2 cellular contexts compared by ENCODE assay signal in genomic region chr4:73259552-73260140, GRCh38.
TF ChIP-seq lines count a peak whose summit lies in the region.

No MANE protein-coding gene starts in this region.

TF ChIP-seq in SK-N-SH, 30 proteins besides CTCF, POLR2A, EP300 and RAD21 (continued from another document):
- no peak for TF ChIP-seq GABPA (IDR thresholded peaks at IDR 0.05; ENCODE audit: low read depth)

TF ChIP-seq in H1, 55 proteins besides CTCF, POLR2A, EP300 and RAD21:
- TF ChIP-seq BACH1 (IDR thresholded peaks at IDR 0.05; ENCODE audit: low read length) (no peak), ATF3 (IDR thresholded peaks at IDR 0.05; ENCODE audit: insufficient read depth, low read depth, low read length) (no peak), TBP (IDR thresholded peaks at IDR 0.05; ENCODE audit: low read depth, low read length) (no peak), TEAD4 (IDR thresholded peaks at IDR 0.05; ENCODE audit: low read depth, low read length) (no peak), CBX8 (IDR thresholded peaks at IDR 0.05; ENCODE audit: borderline replicate concordance, low read depth, low read length) (no peak), SP1 (IDR thresholded peaks at IDR 0.05; ENCODE audit: low read depth, low read length) (no peak), CEBPB (IDR thresholded peaks at IDR 0.05; ENCODE audit: low read depth, low read length) (no peak), CTBP2 (IDR thresholded peaks at IDR 0.05; ENCODE audit: borderline replicate concordance, insufficient read depth, insufficient read length, low read length) (no peak), JUN (IDR thresholded peaks at IDR 0.05; ENCODE audit: low read depth, low read length) (no peak), CBX5 (IDR thresholded peaks at IDR 0.05; ENCODE audit: low read depth, low read length) (no peak), RXRA (IDR thresholded peaks at IDR 0.05; ENCODE audit: insufficient read depth, low read depth, low read length) (no peak), RBBP5 (IDR thresholded peaks at IDR 0.05; ENCODE audit: borderline replicate concordance, low read depth, low read length) (no peak)
- TF ChIP-seq, protein P1, sequence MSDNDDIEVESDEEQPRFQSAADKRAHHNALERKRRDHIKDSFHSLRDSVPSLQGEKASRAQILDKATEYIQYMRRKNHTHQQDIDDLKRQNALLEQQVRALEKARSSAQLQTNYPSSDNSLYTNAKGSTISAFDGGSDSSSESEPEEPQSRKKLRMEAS (IDR thresholded peaks at IDR 0.05), result no peak
TF ChIP-seq in H1: peak in this region for 0.
